In genomic region chr22:25882366-25882765, GRCh38 we compare ENCODE assay signal across 33 cellular contexts.
"Had no signal": no experiment of that assay in that cellular context is flagged by ENCODE, and none has a peak within 500 bp of the region (broad histone marks: within the 10 kb centered on the region; RNA-seq: fewer than 3 reads in every experiment).

No MANE protein-coding gene starts in this region.

- H3K4me3 ChIP-seq: adrenal gland, ascending aorta, body of pancreas, breast epithelium, cardiac muscle cell had no signal

- H3K27ac ChIP-seq: adrenal gland, ascending aorta, body of pancreas, brain microvascular endothelial cell, breast epithelium, cardiac muscle cell had no signal

- H3K9me3 ChIP-seq: adrenal gland, ascending aorta, body of pancreas, breast epithelium had no signal

- FAIRE-seq: astrocyte, bronchial epithelial cell had no signal

- H3K27me3 ChIP-seq: adrenal gland, ascending aorta, body of pancreas, brain microvascular endothelial cell, cardiac muscle cell had no signal

- H3K4me1 ChIP-seq: adrenal gland, ascending aorta, body of pancreas, breast epithelium had no signal

- ATAC-seq: activated naive CD4-positive, alpha-beta T cell treated with anti-CD3 and anti-CD28 coated beads, Interleukin-2, amount 50 U/mL, for 72 hours; activated naive CD8-positive, alpha-beta T cell treated with anti-CD3 and anti-CD28 coated beads, Interleukin-2, amount 50 U/mL, for 24 hours; activated T-cell treated with anti-CD3 and anti-CD28 coated beads, Interleukin-2, amount 50 U/mL, for 4 hours; activated T-cell treated with anti-CD3 and anti-CD28 coated beads, Interleukin-2, amount 50 U/mL, for 72 hours; activated T-helper 17 cell treated with anti-CD3 and anti-CD28 coated beads, Interleukin-2, amount 50 U/mL, for 72 hours; body of pancreas had no signal

- H3K36me3 ChIP-seq: adrenal gland, brain microvascular endothelial cell, breast epithelium had no signal

- DNase-seq: activated effector memory CD4-positive, alpha-beta T cell treated with anti-CD3 and anti-CD28 coated beads, Interleukin-2, amount 50 U/mL, for 16 hours; activated effector memory CD4-positive, alpha-beta T cell treated with Interleukin-2 at 50 U/mL for 16 hours; activated gamma-delta T cell treated with Interleukin-2 at 50 U/mL for 16 hours; activated naive CD4-positive, alpha-beta T cell; activated naive CD4-positive, alpha-beta T cell treated with anti-CD3 and anti-CD28 coated beads for 36 hours; activated naive CD4-positive, alpha-beta T cell treated with anti-CD3 and anti-CD28 coated beads, Interleukin-2, amount 10 ng/mL, durations not matched to agents 7 days and 5 days; activated naive CD4-positive, alpha-beta T cell treated with anti-CD3 and anti-CD28 coated beads, Interleukin-2, amount 50 U/mL, for 16 hours; activated naive CD4-positive, alpha-beta T cell treated with Interleukin-2 at 50 U/mL for 16 hours; activated naive CD8-positive, alpha-beta T cell treated with anti-CD3 and anti-CD28 coated beads for 36 hours; activated naive CD8-positive, alpha-beta T cell treated with anti-CD3 and anti-CD28 coated beads, Interleukin-2, amount 10 ng/mL, durations not matched to agents 7 days and 5 days; activated naive CD8-positive, alpha-beta T cell treated with anti-CD3 and anti-CD28 coated beads, Interleukin-2, amount 50 U/mL, for 24 hours; activated T-cell treated with anti-CD3 and anti-CD28 coated beads, Interleukin-2, amount 50 U/mL, for 1 hour; activated T-cell treated with anti-CD3 and anti-CD28 coated beads, Interleukin-2, amount 50 U/mL, for 24 hours; activated T-cell treated with anti-CD3 and anti-CD28 coated beads, Interleukin-2, amount 50 U/mL, for 4 hours; activated T-cell treated with anti-CD3 and anti-CD28 coated beads, Interleukin-2, amount 50 U/mL, for 48 hours; activated T-cell treated with anti-CD3 and anti-CD28 coated beads, Interleukin-2, amount 50 U/mL, for 72 hours; adrenal gland; amniotic stem cell; amygdala; anterior cingulate cortex; aorta; body of pancreas; brain microvascular endothelial cell; caudate nucleus; central memory CD4-positive, alpha-beta T cell; cerebellar nuclear complex had no signal
